1 cellular context compared by ENCODE assay signal in the genomic region with DNA sequence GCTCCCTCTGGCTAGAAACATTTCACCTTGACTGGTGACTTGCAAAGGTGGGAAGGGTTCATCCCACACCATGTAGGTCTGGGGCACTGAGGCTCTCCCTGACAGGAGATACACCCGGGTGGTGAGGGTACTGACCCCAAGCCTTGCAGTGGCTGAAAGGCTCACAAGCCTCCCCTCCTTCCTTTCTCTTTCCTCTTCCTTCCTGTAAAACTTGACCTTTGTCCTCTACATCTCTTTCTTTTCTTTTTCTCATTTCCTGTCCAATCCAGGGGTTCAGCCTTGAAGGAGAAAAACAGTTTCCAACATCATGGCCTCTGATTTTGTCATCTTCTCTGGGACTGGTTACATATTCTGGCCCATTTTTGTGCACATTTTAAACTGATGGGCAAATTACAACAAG.
TF ChIP-seq lines count a peak whose summit lies in the region.

No MANE protein-coding gene starts in this region.

TF ChIP-seq in GM23338, 12 proteins besides CTCF, POLR2A, EP300 and RAD21:
- TF ChIP-seq, protein P1, sequence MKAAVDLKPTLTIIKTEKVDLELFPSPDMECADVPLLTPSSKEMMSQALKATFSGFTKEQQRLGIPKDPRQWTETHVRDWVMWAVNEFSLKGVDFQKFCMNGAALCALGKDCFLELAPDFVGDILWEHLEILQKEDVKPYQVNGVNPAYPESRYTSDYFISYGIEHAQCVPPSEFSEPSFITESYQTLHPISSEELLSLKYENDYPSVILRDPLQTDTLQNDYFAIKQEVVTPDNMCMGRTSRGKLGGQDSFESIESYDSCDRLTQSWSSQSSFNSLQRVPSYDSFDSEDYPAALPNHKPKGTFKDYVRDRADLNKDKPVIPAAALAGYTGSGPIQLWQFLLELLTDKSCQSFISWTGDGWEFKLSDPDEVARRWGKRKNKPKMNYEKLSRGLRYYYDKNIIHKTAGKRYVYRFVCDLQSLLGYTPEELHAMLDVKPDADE (IDR thresholded peaks at IDR 0.05), result no peak
- TF ChIP-seq ZNF331 (CRISPR knock-in tag; IDR thresholded peaks at IDR 0.05; ENCODE audit: low read depth) (no peak), STAT1 (IDR thresholded peaks at IDR 0.05; ENCODE audit: unreplicated experiment) (no peak), ZNF462 (CRISPR knock-in tag; IDR thresholded peaks at IDR 0.05) (no peak), EZH2phosphoT487 (IDR thresholded peaks at IDR 0.05; ENCODE audit: unreplicated experiment) (no peak), NANOG (IDR thresholded peaks at IDR 0.05; ENCODE audit: borderline replicate concordance) (no peak), ZNF114 (CRISPR knock-in tag; IDR thresholded peaks at IDR 0.05) (no peak), POLR2AphosphoS5 (IDR thresholded peaks at IDR 0.05; ENCODE audit: low read depth) (no peak)
TF ChIP-seq in GM23338: peak in this region for 0.
